ENCODE assay signal across 20 cellular contexts in the genomic region with DNA sequence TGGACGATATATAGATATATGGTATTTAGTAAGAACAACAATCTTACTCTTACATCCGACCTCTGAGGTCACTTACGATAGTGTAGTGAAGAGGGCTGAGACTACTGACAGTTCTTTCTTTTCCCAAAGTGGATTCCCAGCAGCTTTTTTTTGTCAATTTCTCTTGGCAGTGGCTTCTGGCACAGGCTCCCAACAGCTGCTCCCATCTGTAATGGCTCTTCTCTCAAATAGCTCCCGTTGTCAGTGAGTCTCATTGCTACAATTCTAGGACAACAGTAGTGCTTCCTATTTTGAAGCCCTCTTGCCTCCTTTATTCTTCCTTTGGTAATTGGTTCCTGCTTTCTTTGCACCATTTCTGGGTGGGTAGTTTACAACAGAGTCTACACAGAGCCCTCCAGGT.
A peak's percentile ranks its signal among the peaks of the same experiment; 100 is the strongest.
DNase-seq lines count a peak whose midpoint lies in the region; ATAC-seq and TF ChIP-seq lines count a peak whose summit lies in the region.
"Had no signal": no experiment of that assay in that cellular context is flagged by ENCODE, and none has a peak within 500 bp of the region (broad histone marks: within the 10 kb centered on the region; RNA-seq: fewer than 3 reads in every experiment).

No MANE protein-coding gene starts in this region.

- H4K20me1 ChIP-seq in neural progenitor cell (ENCODE audit: low read depth): no peaks in the 10 kb centered on the region

- H3K9me3 ChIP-seq in AG04450 (ENCODE audit: control insufficient read depth, insufficient read depth, low read length) (peaks cover 6% of the 10 kb centered on the region; the same call in 1 of the 2 replicates), mucosa of descending colon (peaks cover 12% of the 10 kb centered on the region), neural progenitor cell (ENCODE audit: low read depth) (no peaks in the 10 kb centered on the region)
- H3K9me3 ChIP-seq: psoas muscle had no signal

- H3K4me1 Mint-ChIP-seq in neural progenitor cell: no peaks in the 10 kb centered on the region
- H3K4me1 Mint-ChIP-seq: CD4-positive, CD25-positive, alpha-beta regulatory T cell; neural crest cell had no signal

- H3K27ac ChIP-seq in AG04450 (ENCODE audit: low read depth, low read length): no peak overlapping the region
- H3K27ac ChIP-seq in neural progenitor cell: no peak overlapping the region
- H3K27ac ChIP-seq: psoas muscle had no signal

- H3K4me2 ChIP-seq in neural progenitor cell: no peak overlapping the region

- peak; percentile 36 for ATAC-seq in mucosa of descending colon
- ATAC-seq: GM12878, psoas muscle had no signal

- H3K27ac Mint-ChIP-seq in neural progenitor cell: no peak overlapping the region
- H3K27ac Mint-ChIP-seq: activated CD4-positive, alpha-beta memory T cell treated with anti-CD3 and anti-CD28 coated beads for 36 hours had no signal

- POLR2A ChIA-PET in AG04450 (lab: Yijun Ruan, JAX): interaction anchor here (0.6 kb wide), 1 partner anchor 102 kb away, joined by 3 read pairs; no protein-coding TSS in a partner anchor

- no peaks in the 10 kb centered on the region for H3F3A ChIP-seq in neural progenitor cell (ENCODE audit: low read depth)

- TF ChIP-seq CTCF in AG04450 (IDR thresholded peaks at IDR 0.05; ENCODE audit: low read depth, low read length): no peak
- TF ChIP-seq CTCF in fibroblast of the aortic adventitia (IDR thresholded peaks at IDR 0.05; ENCODE audit: insufficient read depth, low read length): no peak
- TF ChIP-seq CTCF in mucosa of descending colon (IDR thresholded peaks at IDR 0.05): no peak
- TF ChIP-seq CTCF in neural progenitor cell (IDR thresholded peaks at IDR 0.05): no peak

- no peaks in the 10 kb centered on the region for H3K36me3 ChIP-seq in mucosa of descending colon (ENCODE audit: low read depth)
- no peaks in the 10 kb centered on the region for H3K36me3 ChIP-seq in neural progenitor cell

- H3K9me3 Mint-ChIP-seq in neural progenitor cell: peaks cover 14% of the 10 kb centered on the region

- CTCF ChIA-PET in AG04450 (lab: Charles Lee): no interaction called here

- intact Hi-C loops in mucosa of descending colon (cut with DNase I, micrococcal nuclease): no loop called here

- no peaks in the 10 kb centered on the region for H3K27me3 Mint-ChIP-seq in neural progenitor cell (ENCODE audit: insufficient read depth, low read depth)

- no peaks in the 10 kb centered on the region for H3K79me2 ChIP-seq in neural progenitor cell (ENCODE audit: low read depth)

- no peak overlapping the region for H3K4me3 Mint-ChIP-seq in neural progenitor cell
- H3K4me3 Mint-ChIP-seq: activated CD4-positive, alpha-beta memory T cell treated with anti-CD3 and anti-CD28 coated beads for 36 hours; CD4-positive, CD25-positive, alpha-beta regulatory T cell; neural crest cell had no signal

- DNase-seq in AG04450 (ENCODE audit: low read depth, low spot score) (peak; percentile 23), NCI-H1694 (lab: John Stamatoyannopoulos, UW) (peak; percentile 68), fibroblast of the aortic adventitia (ENCODE audit: low read depth) (peak; percentile 58), mucosa of descending colon (peak in 2 of 3 donors; percentile 31 to 57), kidney glomerular epithelial cell (lab: John Stamatoyannopoulos, UW) (no peak), SHP77 treated with DMSO at 0.1 percent for 48 hours (lab: John Stamatoyannopoulos, UW) (no peak), NCI-H2081 (lab: John Stamatoyannopoulos, UW) (no peak), neural progenitor cell (ENCODE audit: low spot score) (no peak)
- DNase-seq: activated CD4-positive, alpha-beta memory T cell treated with anti-CD3 and anti-CD28 coated beads for 36 hours; activated naive CD4-positive, alpha-beta T cell treated with Interleukin-2 at 50 U/mL for 16 hours; CD4-positive, CD25-positive, alpha-beta regulatory T cell; central memory CD4-positive, alpha-beta T cell; erythroblast; mesendoderm; NCI-H187 treated with DMSO at 0.1 percent for 48 hours; NCI-H524; SHP77 had no signal

- H3K36me3 Mint-ChIP-seq in neural progenitor cell: no peaks in the 10 kb centered on the region
- H3K36me3 Mint-ChIP-seq: CD4-positive, CD25-positive, alpha-beta regulatory T cell had no signal

- H3K4me3 ChIP-seq in AG04450 (ENCODE audit: low read depth, low read length) (no peak overlapping the region), fibroblast of the aortic adventitia (ENCODE audit: low read depth, low read length) (no peak overlapping the region), mucosa of descending colon (no peak overlapping the region), neural progenitor cell (no peak overlapping the region)
- H3K4me3 ChIP-seq: GM12878, psoas muscle had no signal

- H3K27me3 ChIP-seq in AG04450 (ENCODE audit: control insufficient read depth, insufficient read depth, low read length) (no peaks in the 10 kb centered on the region), neural progenitor cell (no peaks in the 10 kb centered on the region)

- no peak overlapping the region for H3K9ac ChIP-seq in neural progenitor cell

- H3K4me1 ChIP-seq in mucosa of descending colon (ENCODE audit: low read depth): no peaks in the 10 kb centered on the region
- no peaks in the 10 kb centered on the region for H3K4me1 ChIP-seq in neural progenitor cell
- H3K4me1 ChIP-seq: psoas muscle had no signal

- H2AFZ ChIP-seq in neural progenitor cell (replicated peaks): no peak overlapping the region

Comparison
In these comparisons a context has a peak if more than half of its experiments do, and no peak if none do; other contexts are left out.
1. DNase-seq: peak in AG04450 (single experiment), NCI-H1694 (single experiment), fibroblast of the aortic adventitia (single experiment) and mucosa of descending colon (2 of 3); none in kidney glomerular epithelial cell (single experiment), SHP77 treated with DMSO at 0.1 percent for 48 hours (single experiment), NCI-H2081 (0 of 2) and neural progenitor cell (single experiment).